ENCODE assay signal across 16 cellular contexts in the genomic region with DNA sequence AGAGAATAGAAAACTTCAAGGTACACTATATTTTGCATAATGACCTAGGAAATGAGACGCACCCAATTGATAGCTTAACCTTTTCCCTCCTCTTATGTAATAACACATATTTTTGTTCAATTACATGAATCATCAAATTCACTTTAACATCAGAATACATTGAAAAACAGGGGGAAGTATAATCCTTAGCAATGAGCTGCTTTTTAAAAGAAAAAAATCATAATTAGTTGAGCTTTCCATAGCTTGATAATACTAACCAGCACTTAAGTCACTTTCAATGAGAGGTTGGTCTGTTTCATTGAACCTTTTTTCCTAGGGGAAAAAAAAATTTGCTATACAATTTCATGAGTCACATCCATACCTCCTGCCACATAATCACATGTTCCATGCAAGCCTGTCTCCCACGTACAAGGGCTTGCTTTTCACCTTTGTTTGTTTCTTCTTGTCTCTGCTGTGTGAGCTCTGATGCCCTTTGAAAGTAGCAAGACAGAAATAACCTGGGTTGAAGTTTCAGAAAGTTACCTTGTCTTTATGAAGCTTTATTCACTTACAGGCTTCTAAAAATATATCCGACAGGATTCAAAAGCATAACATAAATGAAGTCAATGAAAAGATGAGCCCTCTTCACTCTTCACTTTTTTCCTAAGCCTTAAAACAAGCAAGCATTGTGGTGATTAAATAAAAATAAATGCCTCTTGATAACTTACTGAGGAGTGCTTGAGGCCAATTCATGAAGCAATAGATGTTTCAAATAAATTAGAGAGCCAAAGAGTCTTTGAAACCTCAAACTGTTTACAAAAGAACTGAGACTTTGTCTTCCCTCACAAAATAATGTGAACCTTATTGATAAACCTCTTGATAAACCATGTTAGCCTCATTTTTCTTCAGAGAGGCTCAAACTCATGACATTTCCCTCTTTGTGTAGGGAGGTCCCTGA.
DNase-seq lines count a peak whose midpoint lies in the region; ATAC-seq and TF ChIP-seq lines count a peak whose summit lies in the region.
"Had no signal": no experiment of that assay in that cellular context is flagged by ENCODE, and none has a peak within 500 bp of the region (broad histone marks: within the 10 kb centered on the region; RNA-seq: fewer than 3 reads in every experiment).

No MANE protein-coding gene starts in this region.

- intact Hi-C loops in MCF 10A (cut with micrococcal nuclease), result no loop called here
- intact Hi-C loops in breast epithelium (cut with DNase I; ENCODE audit: low total_unique reads), result no loop called here
- intact Hi-C loops in esophagus muscularis mucosa (cut with DNase I), result no loop called here

- peaks cover 21% of the 10 kb centered on the region for H3K9me3 Mint-ChIP-seq in MCF 10A (ENCODE audit: unreplicated experiment)

- no peak overlapping the region for H3K4me3 Mint-ChIP-seq in MCF 10A (ENCODE audit: unreplicated experiment)
- H3K4me3 Mint-ChIP-seq: activated CD8-positive, alpha-beta T cell treated with anti-CD3 and anti-CD28 coated beads for 36 hours had no signal

- no peak for TF ChIP-seq EP300 in esophagus muscularis mucosa (IDR thresholded peaks at IDR 0.05)

- BruUV-seq in MCF 10A (replicated peaks; lab: Mats Ljungman, UMichigan), result no TSS peak

- TF ChIP-seq POLR2A in breast epithelium (IDR thresholded peaks at IDR 0.05) (no peak), esophagus muscularis mucosa (IDR thresholded peaks at IDR 0.05; ENCODE audit: low read depth) (no peak)

- H3K9me3 ChIP-seq in breast epithelium (peaks cover 5 to 6% of the 10 kb centered on the region in 2 donors), esophagus muscularis mucosa (peaks cover 0 to 16% (median 11%) of the 10 kb centered on the region in 4 donors)
- H3K9me3 ChIP-seq: body of pancreas, pancreas had no signal

- no peaks in the 10 kb centered on the region for H3K27me3 ChIP-seq in breast epithelium
- H3K27me3 ChIP-seq in esophagus muscularis mucosa, result no peaks in the 10 kb centered on the region
- H3K27me3 ChIP-seq: body of pancreas, pancreas had no signal

- no peak for ATAC-seq in HG03175 (IDR thresholded peaks at IDR 0.05; ENCODE audit: unreplicated experiment)
- ATAC-seq: activated CD8-positive, alpha-beta T cell treated with anti-CD3 and anti-CD28 coated beads for 36 hours; body of pancreas; pancreas had no signal

- H3K4me1 ChIP-seq in breast epithelium, result no peaks in the 10 kb centered on the region
- H3K4me1 ChIP-seq in esophagus muscularis mucosa, result peaks cover 0 to 52% (median 43%) of the 10 kb centered on the region in 4 donors

- no peaks in the 10 kb centered on the region for H3K27me3 Mint-ChIP-seq in MCF 10A (ENCODE audit: insufficient read depth, unreplicated experiment)

- H3K4me3 ChIP-seq in breast epithelium (no peak overlapping the region), esophagus muscularis mucosa (no peak overlapping the region)
- H3K4me3 ChIP-seq: body of pancreas, pancreas, thoracic aorta had no signal

- 44% methylated on average over 3 of the region's 3 CpGs for WGBS in esophagus muscularis mucosa

- CTCF ChIA-PET in MCF 10A (lab: Yijun Ruan, JAX), result interaction anchor here (0.7 to 1.6 kb wide), 5 partner anchors 12 to 164 kb away, joined by 3 to 9 read pairs (median 4); no protein-coding TSS in a partner anchor

- peak overlapping the region; percentile 21 for H3K27ac Mint-ChIP-seq in MCF 10A (ENCODE audit: low read depth, unreplicated experiment)
- H3K27ac Mint-ChIP-seq: activated CD8-positive, alpha-beta T cell treated with anti-CD3 and anti-CD28 coated beads for 36 hours had no signal

- H3K4me1 Mint-ChIP-seq in MCF 10A (ENCODE audit: insufficient read depth, unreplicated experiment), result peaks cover 29% of the 10 kb centered on the region

- DNase-seq in MCF 10A (ENCODE audit: unreplicated experiment), result peak; percentile 66
- no peak for DNase-seq in breast epithelium (ENCODE audit: low spot score in 2 of 2)
- peak; percentile 43 for DNase-seq in NCI-H226
- DNase-seq in esophagus muscularis mucosa (ENCODE audit: extremely low spot score), result no peak
- no peak for DNase-seq in OCI-M2 (lab: John Stamatoyannopoulos, UW; ENCODE audit: unreplicated experiment)
- no peak for DNase-seq in NCI-H1105 (lab: John Stamatoyannopoulos, UW)
- no peak for DNase-seq in activated T-cell treated with anti-CD3 and anti-CD28 coated beads, Interleukin-2, amount 50 U/mL, for 1 hour
- DNase-seq: activated CD8-positive, alpha-beta T cell treated with anti-CD3 and anti-CD28 coated beads for 36 hours; activated effector memory CD4-positive, alpha-beta T cell treated with Interleukin-2 at 50 U/mL for 16 hours; body of pancreas; Calu3; effector CD8-positive, alpha-beta T cell; pancreas had no signal

- POLR2A ChIA-PET in MCF 10A (lab: Yijun Ruan, JAX), result interaction anchor here (0.7 to 1.7 kb wide), 7 partner anchors 13 to 108 kb away, joined by 3 to 9 read pairs (median 4); partner anchors contain the start of gene FEM1C

- H3K27ac ChIP-seq in breast epithelium, result no peak overlapping the region
- peak overlapping the region in 3 of 4 donors; percentile 32 to 53 (median 42) for H3K27ac ChIP-seq in esophagus muscularis mucosa (replicated peaks in 1 of 4)
- H3K27ac ChIP-seq: body of pancreas, KMS-11, pancreas, thoracic aorta had no signal

- TF ChIP-seq CTCF in MCF 10A (IDR thresholded peaks at IDR 0.05; ENCODE audit: unreplicated experiment) (no peak), breast epithelium (IDR thresholded peaks at IDR 0.05) (no peak), esophagus muscularis mucosa (IDR thresholded peaks at IDR 0.05) (no peak)

- no peaks in the 10 kb centered on the region for H3K36me3 Mint-ChIP-seq in MCF 10A (ENCODE audit: insufficient read depth, unreplicated experiment)

- H3K36me3 ChIP-seq in breast epithelium (no peaks in the 10 kb centered on the region), esophagus muscularis mucosa (no peaks in the 10 kb centered on the region)
- H3K36me3 ChIP-seq: pancreas, thoracic aorta had no signal

Comparison
In these comparisons a context has a peak if more than half of its experiments do, and no peak if none do; other contexts are left out.
1. DNase-seq: peak in MCF 10A (single experiment) and NCI-H226 (single experiment); none in breast epithelium (0 of 2), esophagus muscularis mucosa (single experiment), OCI-M2 (single experiment), NCI-H1105 (single experiment) and activated T-cell treated with anti-CD3 and anti-CD28 coated beads, Interleukin-2, amount 50 U/mL, for 1 hour (single experiment).
2. H3K27ac ChIP-seq: peak in esophagus muscularis mucosa (3 of 4); none in breast epithelium (0 of 2).